In genomic region chr3:49316696-49317457, GRCh38 we compare ENCODE assay signal across 15 cellular contexts.
"Had no signal": no experiment of that assay in that cellular context is flagged by ENCODE, and none has a peak within 500 bp of the region (broad histone marks: within the 10 kb centered on the region; RNA-seq: fewer than 3 reads in every experiment).

No MANE protein-coding gene starts in this region.

- H3K27ac Mint-ChIP-seq: activated naive CD4-positive, alpha-beta T cell treated with anti-CD3 and anti-CD28 coated beads for 36 hours; activated naive CD8-positive, alpha-beta T cell treated with anti-CD3 and anti-CD28 coated beads, Interleukin-2, amount 50 U/mL, for 24 hours; activated T-helper 2 cell treated with anti-CD3 and anti-CD28 coated beads, Interferon-gamma antibody, Interleukin-2, Interleukin-4, amounts not matched to agents 10 μg/mL and 5 μg/mL and 100 μg/mL, durations not matched to agents 14 hours and 24 hours and 36 hours; endodermal cell; mesothelial cell of epicardium; progenitor cell of endocrine pancreas had no signal

- H3K27me3 ChIP-seq: ascending aorta, breast epithelium, spleen, thyroid gland had no signal

- H3K27me3 Mint-ChIP-seq: activated naive CD8-positive, alpha-beta T cell treated with anti-CD3 and anti-CD28 coated beads, Interleukin-2, amount 50 U/mL, for 24 hours; progenitor cell of endocrine pancreas had no signal

- H3K4me3 ChIP-seq: ascending aorta, breast epithelium, lower lobe of right lung, spleen, thyroid gland had no signal

- H3K4me1 ChIP-seq: ascending aorta, breast epithelium, lower lobe of right lung, spleen, thyroid gland had no signal

- DNase-seq: activated naive CD4-positive, alpha-beta T cell treated with anti-CD3 and anti-CD28 coated beads for 36 hours; activated naive CD8-positive, alpha-beta T cell treated with anti-CD3 and anti-CD28 coated beads, Interleukin-2, amount 50 U/mL, for 24 hours; cerebellar nuclear complex; dermis blood vessel endothelial cell; endodermal cell; erythroblast; kidney glomerular epithelial cell; lower lobe of right lung; spleen; thyroid gland had no signal

- H3K4me3 Mint-ChIP-seq: activated naive CD4-positive, alpha-beta T cell treated with anti-CD3 and anti-CD28 coated beads for 36 hours; activated naive CD8-positive, alpha-beta T cell treated with anti-CD3 and anti-CD28 coated beads, Interleukin-2, amount 50 U/mL, for 24 hours; endodermal cell; mesothelial cell of epicardium had no signal

- H3K27ac ChIP-seq: ascending aorta, breast epithelium, lower lobe of right lung, spleen, thyroid gland had no signal

- H3K9me3 Mint-ChIP-seq: activated naive CD4-positive, alpha-beta T cell treated with anti-CD3 and anti-CD28 coated beads for 36 hours; activated naive CD8-positive, alpha-beta T cell treated with anti-CD3 and anti-CD28 coated beads, Interleukin-2, amount 50 U/mL, for 24 hours; activated T-helper 2 cell treated with anti-CD3 and anti-CD28 coated beads, Interferon-gamma antibody, Interleukin-2, Interleukin-4, amounts not matched to agents 10 μg/mL and 5 μg/mL and 100 μg/mL, durations not matched to agents 14 hours and 24 hours and 36 hours; endodermal cell; mesothelial cell of epicardium had no signal

- H3K9me3 ChIP-seq: ascending aorta, breast epithelium, lower lobe of right lung, spleen, thyroid gland had no signal

- H3K4me1 Mint-ChIP-seq: endodermal cell, mesothelial cell of epicardium had no signal
